In the genomic region with DNA sequence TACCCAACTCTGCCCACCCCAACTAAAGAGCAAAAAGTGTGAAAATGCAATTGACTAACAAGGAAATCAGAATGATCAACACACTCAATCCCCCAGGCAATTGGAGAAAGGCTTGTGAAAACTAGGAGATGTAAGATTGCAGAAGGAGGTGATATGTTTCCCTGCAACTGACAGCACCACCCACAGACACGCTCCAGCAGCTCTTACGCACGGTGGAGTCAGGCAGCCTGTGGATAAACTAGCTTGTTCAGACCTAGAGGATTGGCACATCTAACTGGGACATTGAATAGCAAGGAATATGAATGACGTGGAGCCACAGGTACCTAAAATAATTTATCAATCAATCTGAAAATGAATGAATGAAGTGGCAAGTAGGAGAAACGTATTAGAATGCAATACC, we compare ENCODE assay signal across 22 cellular contexts.
"Had no signal": no experiment of that assay in that cellular context is flagged by ENCODE, and none has a peak within 500 bp of the region (broad histone marks: within the 10 kb centered on the region; RNA-seq: fewer than 3 reads in every experiment).

No MANE protein-coding gene starts in this region.

- H3K4me3 ChIP-seq: esophagus squamous epithelium, hepatocyte, pancreas, spleen, testis, tibial nerve, upper lobe of right lung, vagina had no signal

- DNase-seq: effector memory CD4-positive, alpha-beta T cell; esophagus squamous epithelium; foreskin fibroblast; kidney; mammary epithelial cell; occipital lobe; pancreas; retina; spleen; stimulated activated CD4-positive, alpha-beta T cell treated with anti-CD3 and anti-CD28 coated beads, Interleukin-15, amount 100 ng/mL, for 24 hours; stimulated activated CD4-positive, alpha-beta T cell treated with anti-CD3 and anti-CD28 coated beads, Interleukin-1b, Interleukin-23, amount 100 ng/mL, for 48 hours; stimulated activated CD4-positive, alpha-beta T cell treated with anti-CD3 and anti-CD28 coated beads, Interleukin-4, amount 100 ng/mL, for 24 hours; testis; upper lobe of right lung had no signal

- H3K27me3 ChIP-seq: esophagus squamous epithelium, hepatocyte, pancreas, spleen, testis, tibial nerve, upper lobe of right lung, vagina had no signal

- H3K79me2 ChIP-seq: hepatocyte had no signal

- H3K4me1 ChIP-seq: esophagus squamous epithelium, pancreas, spleen, testis, tibial nerve, upper lobe of right lung, vagina had no signal

- H3K4me2 ChIP-seq: hepatocyte had no signal

- H3K36me3 ChIP-seq: esophagus squamous epithelium, pancreas, spleen, tibial nerve, upper lobe of right lung, vagina had no signal

- H3K27ac ChIP-seq: epithelial cell of prostate, esophagus squamous epithelium, hepatocyte, pancreas, spleen, testis, tibial nerve, upper lobe of right lung, vagina had no signal

- ATAC-seq: left lobe of liver; natural killer cell treated with Interleukin-12 subunit alpha and Interleukin-12 subunit beta and Interleukin-15 and Interleukin-18, amount 100 ng/mL, for 72 hours; pancreas; sciatic nerve; stimulated activated memory B cell treated with anti-CD40 and anti-IgM and Interleukin-4, amounts not matched to agents 10 μg/mL and 1 μg/mL and 100 μg/mL, for 72 hours; upper lobe of right lung had no signal
